17 cellular contexts compared by ENCODE assay signal in genomic region chr5:86407711-86408110, GRCh38.
"Had no signal": no experiment of that assay in that cellular context is flagged by ENCODE, and none has a peak within 500 bp of the region (broad histone marks: within the 10 kb centered on the region; RNA-seq: fewer than 3 reads in every experiment).

No MANE protein-coding gene starts in this region.

- H3K79me2 ChIP-seq: hepatocyte had no signal

- H3K27ac ChIP-seq: coronary artery, dorsolateral prefrontal cortex, esophagus muscularis mucosa, foreskin keratinocyte, gastroesophageal sphincter, heart left ventricle, hepatocyte, left lung, lower lobe of right lung had no signal

- H3K27me3 ChIP-seq: dorsolateral prefrontal cortex, esophagus muscularis mucosa, foreskin keratinocyte, gastroesophageal sphincter, heart left ventricle, hepatocyte, left lung had no signal

- H3K4me3 ChIP-seq: coronary artery, dorsolateral prefrontal cortex, esophagus muscularis mucosa, gastroesophageal sphincter, heart left ventricle, hepatocyte, left lung, lower lobe of right lung had no signal

- H3K4me2 ChIP-seq: hepatocyte had no signal

- H3K9me3 ChIP-seq: esophagus muscularis mucosa, gastroesophageal sphincter, heart left ventricle, left lung, lower lobe of right lung had no signal

- H3K36me3 ChIP-seq: esophagus muscularis mucosa, gastroesophageal sphincter, heart left ventricle, left lung, lower lobe of right lung had no signal

- H3K4me1 ChIP-seq: esophagus muscularis mucosa, foreskin keratinocyte, gastroesophageal sphincter, heart left ventricle, left lung, lower lobe of right lung had no signal

- H2AFZ ChIP-seq: hepatocyte had no signal

- DNase-seq: dermis blood vessel endothelial cell; dorsolateral prefrontal cortex; effector CD4-positive, alpha-beta T cell; effector memory CD4-positive, alpha-beta T cell; foreskin keratinocyte; heart left ventricle; hypothalamus; left cardiac atrium; left ventricle myocardium superior; lower lobe of right lung; mesenchymal stem cell; midbrain had no signal
